ENCODE assay signal across 14 cellular contexts in the genomic region with DNA sequence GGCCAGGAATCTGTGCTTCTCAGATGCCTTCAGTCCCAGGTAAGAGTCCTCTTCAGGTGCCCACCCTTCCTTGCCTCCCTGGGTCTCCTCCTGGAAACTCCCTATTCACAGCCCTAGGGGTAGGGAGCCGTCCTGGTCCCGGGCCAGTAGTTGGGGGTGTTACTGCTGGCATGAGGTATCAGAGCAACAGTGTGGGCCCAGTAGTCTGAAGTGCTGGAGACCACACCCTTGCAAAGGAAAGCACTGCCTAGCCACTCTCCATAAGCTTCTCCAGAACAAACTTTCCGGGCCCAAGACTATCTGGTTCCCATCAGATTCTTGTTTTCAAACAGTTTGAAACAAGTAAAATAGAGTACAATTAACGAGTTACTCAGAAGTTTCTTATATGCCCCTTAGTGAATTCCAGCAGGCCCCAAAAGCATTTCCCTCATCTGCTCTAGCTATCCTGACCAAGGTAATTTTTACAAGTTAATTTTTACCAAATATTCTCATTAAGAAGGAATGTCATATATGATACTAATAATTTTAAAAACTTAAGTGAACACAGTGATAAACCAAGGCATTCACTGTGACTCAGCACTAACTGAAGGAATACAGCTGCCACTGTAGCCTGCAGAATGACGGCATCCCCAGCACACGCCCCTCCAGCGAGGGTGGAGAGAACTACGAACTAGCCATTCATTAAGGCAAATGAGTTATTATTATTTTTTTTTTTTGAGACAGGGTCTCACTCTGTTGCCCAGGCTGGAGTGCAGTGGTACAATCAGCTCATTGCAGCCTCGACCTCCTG. TPM values are rescaled to one million over a fixed set of nuclear protein-coding genes. Genes with fewer than 3 reads are reported as not detected.
A peak's percentile ranks its signal among the peaks of the same experiment; 100 is the strongest.
DNase-seq lines count a peak whose midpoint lies in the region; ATAC-seq, FAIRE-seq and TF ChIP-seq lines count a peak whose summit lies in the region.
"Had no signal": no experiment of that assay in that cellular context is flagged by ENCODE, and none has a peak within 500 bp of the region (broad histone marks: within the 10 kb centered on the region; RNA-seq: fewer than 3 reads in every experiment).

No MANE protein-coding gene starts in this region.

- no peaks in the 10 kb centered on the region for H3K9me3 Mint-ChIP-seq in CD4-positive, alpha-beta T cell
- H3K9me3 Mint-ChIP-seq: activated T-cell treated with anti-CD3 and anti-CD28 coated beads, Interleukin-2, amount 50 U/mL, for 72 hours; CD4-positive, CD25-positive, alpha-beta regulatory T cell; stimulated activated naive B cell treated with anti-CD40 and anti-IgM and Interleukin-4, amounts not matched to agents 10 μg/mL and 1 μg/mL and 100 μg/mL, for 72 hours had no signal

- H3K4me1 ChIP-seq in gastroesophageal sphincter (peaks cover 0 to 19% (median 0%) of the 10 kb centered on the region in 3 donors), ovary (ENCODE audit: insufficient read depth) (peaks cover 2% of the 10 kb centered on the region)
- H3K4me1 ChIP-seq: breast epithelium had no signal

- H3K4me3 ChIP-seq in gastroesophageal sphincter (no peak overlapping the region), ovary (no peak overlapping the region)
- H3K4me3 ChIP-seq: breast epithelium had no signal

- H3K27ac Mint-ChIP-seq in CD4-positive, alpha-beta T cell, result no peak overlapping the region
- H3K27ac Mint-ChIP-seq: activated T-cell treated with anti-CD3 and anti-CD28 coated beads, Interleukin-2, amount 50 U/mL, for 72 hours; CD4-positive, CD25-positive, alpha-beta regulatory T cell; stimulated activated naive B cell treated with anti-CD40 and anti-IgM and Interleukin-4, amounts not matched to agents 10 μg/mL and 1 μg/mL and 100 μg/mL, for 72 hours had no signal

- no peak overlapping the region for H3K4me3 Mint-ChIP-seq in CD4-positive, alpha-beta T cell
- H3K4me3 Mint-ChIP-seq: activated T-cell treated with anti-CD3 and anti-CD28 coated beads, Interleukin-2, amount 50 U/mL, for 72 hours; CD4-positive, CD25-positive, alpha-beta regulatory T cell; stimulated activated naive B cell treated with anti-CD40 and anti-IgM and Interleukin-4, amounts not matched to agents 10 μg/mL and 1 μg/mL and 100 μg/mL, for 72 hours had no signal

- H3K36me3 Mint-ChIP-seq in CD4-positive, alpha-beta T cell (ENCODE audit: low read depth), result no peaks in the 10 kb centered on the region
- H3K36me3 Mint-ChIP-seq: CD4-positive, CD25-positive, alpha-beta regulatory T cell; stimulated activated naive B cell treated with anti-CD40 and anti-IgM and Interleukin-4, amounts not matched to agents 10 μg/mL and 1 μg/mL and 100 μg/mL, for 72 hours had no signal

- CTCF ChIA-PET in CD4-positive, alpha-beta T cell (lab: Charles Lee), result interaction anchor here (0.7 kb wide), 1 partner anchor 19 kb away, joined by 3 read pairs; no protein-coding TSS in a partner anchor

- no peak for TF ChIP-seq EP300 in gastroesophageal sphincter (IDR thresholded peaks at IDR 0.05)
- no peak for TF ChIP-seq EP300 in ovary (IDR thresholded peaks at IDR 0.05)

- DNase-seq in EH (ENCODE audit: low read depth) (peak; percentile 84), amniotic epithelial cell (ENCODE audit: low read depth) (peak; percentile 60), ovary (peak; percentile 42 to 65 (median 53)), HT-29 (ENCODE audit: low spot score) (no peak), H54 (ENCODE audit: insufficient read length, low spot score) (no peak)
- no peak for DNase-seq in CD4-positive, alpha-beta T cell
- DNase-seq: activated T-cell treated with anti-CD3 and anti-CD28 coated beads, Interleukin-2, amount 50 U/mL, for 72 hours; CD4-positive, CD25-positive, alpha-beta regulatory T cell; kidney; NCI-H1417 treated with DMSO at 0.1 percent for 48 hours; stimulated activated naive B cell treated with anti-CD40 and anti-IgM and Interleukin-4, amounts not matched to agents 10 μg/mL and 1 μg/mL and 100 μg/mL, for 72 hours had no signal

- TF ChIP-seq CTCF in gastroesophageal sphincter (IDR thresholded peaks at IDR 0.05) (no peak), ovary (IDR thresholded peaks at IDR 0.05) (no peak)
- TF ChIP-seq CTCF in CD4-positive, alpha-beta T cell (IDR thresholded peaks at IDR 0.05), result no peak

- no peaks in the 10 kb centered on the region for H3K9me3 ChIP-seq in gastroesophageal sphincter
- no peaks in the 10 kb centered on the region for H3K9me3 ChIP-seq in ovary
- no peaks in the 10 kb centered on the region for H3K9me3 ChIP-seq in CD4-positive, alpha-beta T cell (ENCODE audit: control insufficient read depth, low read length)
- H3K9me3 ChIP-seq: breast epithelium had no signal

- peak; percentile 79 for ATAC-seq in gastroesophageal sphincter
- no peak for ATAC-seq in CD4-positive, alpha-beta T cell (ENCODE audit: poor library complexity)
- no peak for ATAC-seq in HG03159 (IDR thresholded peaks at IDR 0.05; ENCODE audit: unreplicated experiment)
- ATAC-seq: activated T-cell treated with anti-CD3 and anti-CD28 coated beads, Interleukin-2, amount 50 U/mL, for 72 hours; stimulated activated naive B cell treated with anti-CD40 and anti-IgM and Interleukin-4, amounts not matched to agents 10 μg/mL and 1 μg/mL and 100 μg/mL, for 72 hours had no signal

- 29 to 63% methylated on average over 6 to 8 of the region's 9 CpGs for WGBS in gastroesophageal sphincter (ENCODE audit: low coverage in 1 of 2), 2 donors
- WGBS in ovary, 3 donors, result 17 to 27% (median 25%) methylated on average over 9 of the region's 9 CpGs

- H3K36me3 ChIP-seq in gastroesophageal sphincter (peaks cover 0 to 6% of the 10 kb centered on the region in 2 donors), ovary (no peaks in the 10 kb centered on the region)
- H3K36me3 ChIP-seq: breast epithelium had no signal

- no peaks in the 10 kb centered on the region for H3K4me1 Mint-ChIP-seq in CD4-positive, alpha-beta T cell (ENCODE audit: low read depth)
- H3K4me1 Mint-ChIP-seq: CD4-positive, CD25-positive, alpha-beta regulatory T cell; stimulated activated naive B cell treated with anti-CD40 and anti-IgM and Interleukin-4, amounts not matched to agents 10 μg/mL and 1 μg/mL and 100 μg/mL, for 72 hours had no signal

- POLR2A ChIA-PET in CD4-positive, alpha-beta T cell (lab: Charles Lee), result no interaction called here

- no peaks in the 10 kb centered on the region for H3K27me3 Mint-ChIP-seq in CD4-positive, alpha-beta T cell
- H3K27me3 Mint-ChIP-seq: CD4-positive, CD25-positive, alpha-beta regulatory T cell had no signal

- H3K27ac ChIP-seq in gastroesophageal sphincter (peak overlapping the region; percentile 14 to 72 (median 51)), ovary (peak overlapping the region; percentile 63)
- H3K27ac ChIP-seq in CD4-positive, alpha-beta T cell (ENCODE audit: low read depth, low read length), result no peak overlapping the region
- H3K27ac ChIP-seq: breast epithelium had no signal

- intact Hi-C loops in ovary (cut with DNase I), result no loop called here
- intact Hi-C loops in CD4-positive, alpha-beta T cell (cut with DNase I, micrococcal nuclease), result no loop called here

- FAIRE-seq in H54 (lab: Jason Lieb, UNC), result no peak
- FAIRE-seq: kidney had no signal

- TF ChIP-seq POLR2A in gastroesophageal sphincter (IDR thresholded peaks at IDR 0.05) (no peak), ovary (IDR thresholded peaks at IDR 0.05) (no peak), H54 (IDR thresholded peaks at IDR 0.05; ENCODE audit: low read depth, low read length) (no peak)

- no peaks in the 10 kb centered on the region for H3K27me3 ChIP-seq in gastroesophageal sphincter
- no peaks in the 10 kb centered on the region for H3K27me3 ChIP-seq in ovary
- H3K27me3 ChIP-seq in CD4-positive, alpha-beta T cell (ENCODE audit: control insufficient read depth, insufficient read depth, low read length), result no peaks in the 10 kb centered on the region
- H3K27me3 ChIP-seq: breast epithelium had no signal

RNA-seq across cellular contexts. Expression of a gene that starts 49.4 kb away (rescaled TPM):
- total RNA-seq in gastroesophageal sphincter, result 10 to 100 TPM; 10.6 to 15.4 (median 10.7) TPM
- total RNA-seq in ovary, result 10 to 100 TPM; 21.8 to 51.1 (median 24.0) TPM
- polyA plus RNA-seq in ovary, result 10 to 100 TPM; 20.0 to 23.8 TPM
- total RNA-seq in CD4-positive, alpha-beta T cell, result 1 to 10 TPM; 2.3 to 2.5 TPM
- total RNA-seq in HT-29 (2014; rRNA removed; shearing (Covaris generic)), result 6.0 and 7.2 TPM in 2 replicates

Comparison
In these comparisons a context has a peak if more than half of its experiments do, and no peak if none do; other contexts are left out.
1. DNase-seq: peak in EH (single experiment), amniotic epithelial cell (single experiment) and ovary (5 of 5); none in CD4-positive, alpha-beta T cell (0 of 10), HT-29 (single experiment) and H54 (single experiment).